10 cellular contexts compared by ENCODE assay signal in genomic region chr4:2977116-2978097, GRCh38. TPM values are rescaled to one million over a fixed set of nuclear protein-coding genes. Genes with fewer than 3 reads are reported as not detected.
A peak's percentile ranks its signal among the peaks of the same experiment; 100 is the strongest.
DNase-seq lines count a peak whose midpoint lies in the region; ATAC-seq and TF ChIP-seq lines count a peak whose summit lies in the region.
"Had no signal": no experiment of that assay in that cellular context is flagged by ENCODE, and none has a peak within 500 bp of the region (broad histone marks: within the 10 kb centered on the region; RNA-seq: fewer than 3 reads in every experiment).

No MANE protein-coding gene starts in this region.

- peak; percentile 64 for DNase-seq in DMS 273 (lab: John Stamatoyannopoulos, UW; ENCODE audit: unreplicated experiment)
- peak; percentile 46 for DNase-seq in NCI-H1694 treated with DMSO at 0.1 percent for 48 hours (lab: John Stamatoyannopoulos, UW)
- peak; percentile 53 for DNase-seq in choroid plexus epithelial cell (ENCODE audit: low read depth)
- peak; percentile 45 for DNase-seq in myocyte (ENCODE audit: low read depth)
- no peak for DNase-seq in NCI-H526 (lab: John Stamatoyannopoulos, UW)
- DNase-seq in H7, result no peak
- DNase-seq in activated T-helper 1 cell treated with anti-CD3 and anti-CD28 coated beads, Interleukin-12 subunit alpha, Interleukin-12 subunit beta, Interleukin-2, Interleukin-4 antibody, amounts not matched to agents 30 ng/mL and 10 ng/mL and 1 ng/mL, durations not matched to agents 14 hours and 24 hours and 36 hours (ENCODE audit: low spot score), result no peak
- DNase-seq: ovary had no signal

- no peak overlapping the region for H3K4me3 Mint-ChIP-seq in activated T-helper 1 cell treated with anti-CD3 and anti-CD28 coated beads, Interleukin-12 subunit alpha, Interleukin-12 subunit beta, Interleukin-2, Interleukin-4 antibody, amounts not matched to agents 30 ng/mL and 10 ng/mL and 1 ng/mL, durations not matched to agents 14 hours and 24 hours and 36 hours

- intact Hi-C loops in activated T-helper 1 cell treated with anti-CD3 and anti-CD28 coated beads, Interleukin-12 subunit alpha, Interleukin-12 subunit beta, Interleukin-2, Interleukin-4 antibody, amounts not matched to agents 30 ng/mL and 10 ng/mL and 1 ng/mL, durations not matched to agents 14 hours and 24 hours and 36 hours (cut with micrococcal nuclease), result loop anchor here (1.0 kb wide), 1 partner anchor 60 kb away; no protein-coding TSS in a partner anchor

- TF ChIP-seq CTCF in choroid plexus epithelial cell (conservative IDR thresholded peaks at IDR 0.05; ENCODE audit: low read depth, low read length), result no peak

- no peak for ATAC-seq in GM18870 (IDR thresholded peaks at IDR 0.05; ENCODE audit: unreplicated experiment)

- no peak overlapping the region for H3K27ac Mint-ChIP-seq in activated T-helper 1 cell treated with anti-CD3 and anti-CD28 coated beads, Interleukin-12 subunit alpha, Interleukin-12 subunit beta, Interleukin-2, Interleukin-4 antibody, amounts not matched to agents 30 ng/mL and 10 ng/mL and 1 ng/mL, durations not matched to agents 14 hours and 24 hours and 36 hours

- no peak overlapping the region for H3K4me3 ChIP-seq in choroid plexus epithelial cell (ENCODE audit: low read depth, low read length)
- no peak overlapping the region for H3K4me3 ChIP-seq in H7 (ENCODE audit: insufficient read depth, low read depth, low read length)
- H3K4me3 ChIP-seq: HAP-1, ovary had no signal

- peaks cover 6% of the 10 kb centered on the region for H3K27me3 Mint-ChIP-seq in activated T-helper 1 cell treated with anti-CD3 and anti-CD28 coated beads, Interleukin-12 subunit alpha, Interleukin-12 subunit beta, Interleukin-2, Interleukin-4 antibody, amounts not matched to agents 30 ng/mL and 10 ng/mL and 1 ng/mL, durations not matched to agents 14 hours and 24 hours and 36 hours (ENCODE audit: insufficient read depth)

- H3K27me3 ChIP-seq in H7 (ENCODE audit: control insufficient read depth, insufficient read depth, low read length), result no peaks in the 10 kb centered on the region
- H3K27me3 ChIP-seq: ovary had no signal

- peaks cover 9% of the 10 kb centered on the region for H3K9me3 Mint-ChIP-seq in activated T-helper 1 cell treated with anti-CD3 and anti-CD28 coated beads, Interleukin-12 subunit alpha, Interleukin-12 subunit beta, Interleukin-2, Interleukin-4 antibody, amounts not matched to agents 30 ng/mL and 10 ng/mL and 1 ng/mL, durations not matched to agents 14 hours and 24 hours and 36 hours

- no peaks in the 10 kb centered on the region for H3K36me3 Mint-ChIP-seq in activated T-helper 1 cell treated with anti-CD3 and anti-CD28 coated beads, Interleukin-12 subunit alpha, Interleukin-12 subunit beta, Interleukin-2, Interleukin-4 antibody, amounts not matched to agents 30 ng/mL and 10 ng/mL and 1 ng/mL, durations not matched to agents 14 hours and 24 hours and 36 hours (ENCODE audit: low read depth)

- H3K36me3 ChIP-seq in H7 (replicated peaks; ENCODE audit: control insufficient read depth, insufficient read depth, low read length), result no peaks in the 10 kb centered on the region
- H3K36me3 ChIP-seq: HAP-1, ovary had no signal

- no peaks in the 10 kb centered on the region for H3K4me1 Mint-ChIP-seq in activated T-helper 1 cell treated with anti-CD3 and anti-CD28 coated beads, Interleukin-12 subunit alpha, Interleukin-12 subunit beta, Interleukin-2, Interleukin-4 antibody, amounts not matched to agents 30 ng/mL and 10 ng/mL and 1 ng/mL, durations not matched to agents 14 hours and 24 hours and 36 hours (ENCODE audit: low read depth)

RNA-seq across cellular contexts. Expression of gene GRK4, which starts 14.0 kb away (rescaled TPM):
- 14.6 and 16.7 TPM in 2 replicates for total RNA-seq in myocyte
- polyA plus RNA-seq in myocyte (2012), result 8.3 TPM
- 0.48 and 1.9 TPM in 2 replicates for total RNA-seq in H7 (2014; rRNA removed; shearing (Covaris generic))
- 4.4 and 4.5 TPM in 2 replicates for total RNA-seq in activated T-helper 1 cell treated with anti-CD3 and anti-CD28 coated beads, Interleukin-12 subunit alpha, Interleukin-12 subunit beta, Interleukin-2, Interleukin-4 antibody, amounts not matched to agents 30 ng/mL and 10 ng/mL and 1 ng/mL, durations not matched to agents 14 hours and 24 hours and 36 hours

RNA-seq across cellular contexts. Expression of gene NOP14, which starts 14.2 kb away (rescaled TPM):
- total RNA-seq in myocyte, result 26.3 and 30.1 TPM in 2 replicates
- 21.7 TPM for polyA plus RNA-seq in myocyte (2012)
- total RNA-seq in H7 (2014; rRNA removed; shearing (Covaris generic)), result 17.3 and 19.2 TPM in 2 replicates
- total RNA-seq in activated T-helper 1 cell treated with anti-CD3 and anti-CD28 coated beads, Interleukin-12 subunit alpha, Interleukin-12 subunit beta, Interleukin-2, Interleukin-4 antibody, amounts not matched to agents 30 ng/mL and 10 ng/mL and 1 ng/mL, durations not matched to agents 14 hours and 24 hours and 36 hours, result 140 and 142 TPM in 2 replicates

Comparison
In these comparisons a context has a peak if more than half of its experiments do, and no peak if none do; other contexts are left out.
1. DNase-seq: peak in DMS 273 (single experiment), NCI-H1694 treated with DMSO at 0.1 percent for 48 hours (single experiment), choroid plexus epithelial cell (single experiment) and myocyte (single experiment); none in NCI-H526 (0 of 2), H7 (single experiment) and activated T-helper 1 cell treated with anti-CD3 and anti-CD28 coated beads, Interleukin-12 subunit alpha, Interleukin-12 subunit beta, Interleukin-2, Interleukin-4 antibody, amounts not matched to agents 30 ng/mL and 10 ng/mL and 1 ng/mL, durations not matched to agents 14 hours and 24 hours and 36 hours (single experiment).